ENCODE assay signal across 24 cellular contexts in the genomic region with DNA sequence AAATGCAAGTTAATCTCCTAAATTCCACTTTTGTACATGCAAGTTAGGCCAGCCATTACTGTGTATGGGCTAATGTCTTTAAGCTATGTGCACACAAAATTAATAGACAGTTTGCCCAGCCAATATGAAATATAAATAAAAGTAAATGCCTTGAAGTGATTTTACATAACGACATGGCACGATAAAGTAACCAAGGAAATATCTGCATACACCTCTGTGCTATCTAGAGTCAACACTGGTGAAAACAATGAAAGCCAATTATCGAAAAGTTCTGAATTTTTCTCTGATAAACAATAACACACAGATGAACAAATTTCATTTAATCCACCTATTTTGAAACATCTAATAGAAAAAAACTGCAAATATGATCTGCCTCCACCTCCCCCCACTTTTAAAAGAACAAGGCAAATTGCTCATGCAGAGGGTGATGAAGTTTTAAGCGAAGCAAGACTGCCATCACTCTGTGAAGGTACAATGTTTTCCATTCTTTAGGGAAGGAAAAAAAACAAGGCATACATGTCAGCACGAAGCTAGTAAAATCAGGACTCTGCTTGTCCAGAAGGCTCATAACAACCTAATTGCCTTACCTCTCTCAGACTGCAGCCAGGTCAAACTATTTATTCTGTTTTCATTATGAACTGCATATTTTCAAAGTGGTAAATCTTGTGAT.
DNase-seq lines count a peak whose midpoint lies in the region; ATAC-seq and TF ChIP-seq lines count a peak whose summit lies in the region.
"Had no signal": no experiment of that assay in that cellular context is flagged by ENCODE, and none has a peak within 500 bp of the region (broad histone marks: within the 10 kb centered on the region; RNA-seq: fewer than 3 reads in every experiment).

No MANE protein-coding gene starts in this region.

- DNase-seq in mammary epithelial cell = peak; percentile 71
- DNase-seq in breast epithelium (ENCODE audit: low spot score in 2 of 2) = no peak
- peak; percentile 51 for DNase-seq in epithelial cell of esophagus (ENCODE audit: low read depth)
- no peak for DNase-seq in lung (ENCODE audit: low spot score)
- DNase-seq in DMS79 treated with DMSO at 0.1 percent for 48 hours (lab: John Stamatoyannopoulos, UW) = no peak
- DNase-seq: 8988T; activated naive CD4-positive, alpha-beta T cell treated with anti-CD3 and anti-CD28 coated beads for 36 hours; activated T-cell treated with anti-CD3 and anti-CD28 coated beads, Interleukin-2, amount 50 U/mL, for 4 hours; amniotic stem cell; DMS79; hypothalamus; NCI-H2227 treated with DMSO at 0.1 percent for 48 hours; nucleus accumbens; OCI-M1; SHP77 treated with DMSO at 0.1 percent for 48 hours; stimulated activated CD4-positive, alpha-beta T cell treated with anti-CD3 and anti-CD28 coated beads, Interleukin-4, amount 100 ng/mL, for 24 hours; stimulated activated naive CD8-positive, alpha-beta T cell treated with anti-CD3 and anti-CD28 coated beads, Interleukin-15, Interleukin-2, amounts not matched to agents 100 U/mL and 50 U/mL, for 24 hours; thyroid gland had no signal

- H3K4me1 ChIP-seq in mammary epithelial cell (ENCODE audit: insufficient read depth, low read length) (peaks cover 36% of the 10 kb centered on the region), breast epithelium (no peaks in the 10 kb centered on the region), lung (ENCODE audit: control insufficient read depth in 2 of 2, insufficient read depth in 2 of 2, low read length in 2 of 2) (no peaks in the 10 kb centered on the region)
- H3K4me1 ChIP-seq: thyroid gland had no signal

- H3K36me3 ChIP-seq in mammary epithelial cell (ENCODE audit: insufficient read depth, low read length) = no peaks in the 10 kb centered on the region
- no peaks in the 10 kb centered on the region for H3K36me3 ChIP-seq in breast epithelium
- no peaks in the 10 kb centered on the region for H3K36me3 ChIP-seq in lung (ENCODE audit: control insufficient read depth in 2 of 2, insufficient read depth in 2 of 2, low read length in 2 of 2)
- H3K36me3 ChIP-seq: cardiac muscle cell, thyroid gland had no signal

- H3K27ac ChIP-seq in mammary epithelial cell (ENCODE audit: insufficient read depth, low read depth, low read length) = no peak overlapping the region
- H3K27ac ChIP-seq in breast epithelium = no peak overlapping the region
- H3K27ac ChIP-seq in lung (ENCODE audit: low read depth in 1 of 2, low read length in 1 of 2) = no peak overlapping the region
- H3K27ac ChIP-seq: cardiac muscle cell, thyroid gland had no signal

- H3K27me3 ChIP-seq in mammary epithelial cell (ENCODE audit: insufficient read depth, low read length) (no peaks in the 10 kb centered on the region), breast epithelium (no peaks in the 10 kb centered on the region), lung (ENCODE audit: control insufficient read depth, insufficient read depth) (no peaks in the 10 kb centered on the region)
- H3K27me3 ChIP-seq: cardiac muscle cell, thyroid gland had no signal

- no peak for ATAC-seq in lung (ENCODE audit: insufficient read depth, low FRiP score)
- ATAC-seq in GM21786 (IDR thresholded peaks at IDR 0.05; ENCODE audit: unreplicated experiment) = no peak
- ATAC-seq in HG02852 (IDR thresholded peaks at IDR 0.05; ENCODE audit: unreplicated experiment) = no peak
- ATAC-seq in GM21529 (IDR thresholded peaks at IDR 0.05; ENCODE audit: unreplicated experiment) = no peak
- ATAC-seq: activated T-cell treated with anti-CD3 and anti-CD28 coated beads, Interleukin-2, amount 50 U/mL, for 4 hours; GM12878; K562; stimulated activated naive CD8-positive, alpha-beta T cell treated with anti-CD3 and anti-CD28 coated beads, Interleukin-15, Interleukin-2, amounts not matched to agents 100 U/mL and 50 U/mL, for 24 hours had no signal

- in situ Hi-C loops in mammary epithelial cell (cut with MboI; ENCODE audit: low sequenced_read_pairs in 2 of 2) = no loop called here

- H2AFZ ChIP-seq in mammary epithelial cell (ENCODE audit: low read depth, low read length) = peak overlapping the region; percentile 17

- no TSS peak for BruUV-seq in mammary epithelial cell (replicated peaks; lab: Mats Ljungman, UMichigan)

- TF ChIP-seq POLR2A in breast epithelium (IDR thresholded peaks at IDR 0.05) = no peak

- TF ChIP-seq CTCF in mammary epithelial cell (conservative IDR thresholded peaks at IDR 0.05 in 1 of 2, IDR thresholded peaks at IDR 0.05 in 1 of 2; ENCODE audit: extremely low read depth in 1 of 2, insufficient read depth in 1 of 2, low read depth in 1 of 2, low read length in 2 of 2) (peak in 1 of 2 donors; percentile 26), breast epithelium (IDR thresholded peaks at IDR 0.05) (no peak), epithelial cell of esophagus (IDR thresholded peaks at IDR 0.05; ENCODE audit: insufficient read depth, low read depth, low read length, missing control alignments) (peak; percentile 5), lung (IDR thresholded peaks at IDR 0.05; ENCODE audit: control extremely low read depth, extremely low read depth) (peak; percentile 7)

- no peaks in the 10 kb centered on the region for H3K9me3 ChIP-seq in mammary epithelial cell (replicated peaks; ENCODE audit: insufficient read depth, low read length)
- no peaks in the 10 kb centered on the region for H3K9me3 ChIP-seq in breast epithelium
- no peaks in the 10 kb centered on the region for H3K9me3 ChIP-seq in lung (ENCODE audit: control insufficient read depth in 2 of 2, insufficient read depth in 1 of 2, low read length in 1 of 2)
- H3K9me3 ChIP-seq: thyroid gland had no signal

- CTCF ChIA-PET in mammary epithelial cell (lab: Charles Lee; ENCODE audit: low non-redundant PET) = interaction anchor here (0.6 to 0.7 kb wide), 2 partner anchors 130 to 1134 kb away, joined by 3 to 5 read pairs; no protein-coding TSS in a partner anchor

- intact Hi-C loops in mammary epithelial cell (cut with micrococcal nuclease) (loop anchor here (1.0 to 10.0 kb wide), 6 partner anchors 152 to 481 kb away; a partner anchor contains a TSS), breast epithelium (cut with DNase I; ENCODE audit: low total_unique reads) (no loop called here)

- dilution Hi-C loops in mammary epithelial cell (cut with HindIII; ENCODE audit: low sequenced_read_pairs) = no loop called here

- H3K79me2 ChIP-seq in mammary epithelial cell (ENCODE audit: insufficient read depth, low read length) = no peaks in the 10 kb centered on the region

- no peaks in the 10 kb centered on the region for H4K20me1 ChIP-seq in mammary epithelial cell (ENCODE audit: insufficient read depth, low read length)

- 67% methylated on average over 5 of the region's 5 CpGs for WGBS in mammary epithelial cell (ENCODE audit: low coverage, missing lambda C conversion rate)
- WGBS in lung, 2 donors = 47 to 70% methylated on average over 5 of the region's 5 CpGs

- H3K4me3 ChIP-seq in mammary epithelial cell (replicated peaks in 1 of 3; ENCODE audit: insufficient read depth in 1 of 3, low read depth in 2 of 3, low read length in 3 of 3) = no peak overlapping the region
- H3K4me3 ChIP-seq in breast epithelium = no peak overlapping the region
- H3K4me3 ChIP-seq in epithelial cell of esophagus (ENCODE audit: low read length) = no peak overlapping the region
- H3K4me3 ChIP-seq in lung = no peak overlapping the region
- H3K4me3 ChIP-seq: cardiac muscle cell, GM12878, K562, thyroid gland had no signal

- no peak overlapping the region for H3K9ac ChIP-seq in mammary epithelial cell (ENCODE audit: insufficient read depth, low read length)

- H3K4me2 ChIP-seq in mammary epithelial cell (ENCODE audit: insufficient read depth, low read depth, low read length) = peak overlapping the region; percentile 20

Comparison
In these comparisons a context has a peak if more than half of its experiments do, and no peak if none do; other contexts are left out.
1. DNase-seq: peak in mammary epithelial cell (single experiment) and epithelial cell of esophagus (single experiment); none in breast epithelium (0 of 2), lung (single experiment) and DMS79 treated with DMSO at 0.1 percent for 48 hours (single experiment).
2. CTCF ChIP-seq: peak in epithelial cell of esophagus (single experiment) and lung (single experiment); none in breast epithelium (0 of 3).